16 cellular contexts compared by ENCODE assay signal in the genomic region with DNA sequence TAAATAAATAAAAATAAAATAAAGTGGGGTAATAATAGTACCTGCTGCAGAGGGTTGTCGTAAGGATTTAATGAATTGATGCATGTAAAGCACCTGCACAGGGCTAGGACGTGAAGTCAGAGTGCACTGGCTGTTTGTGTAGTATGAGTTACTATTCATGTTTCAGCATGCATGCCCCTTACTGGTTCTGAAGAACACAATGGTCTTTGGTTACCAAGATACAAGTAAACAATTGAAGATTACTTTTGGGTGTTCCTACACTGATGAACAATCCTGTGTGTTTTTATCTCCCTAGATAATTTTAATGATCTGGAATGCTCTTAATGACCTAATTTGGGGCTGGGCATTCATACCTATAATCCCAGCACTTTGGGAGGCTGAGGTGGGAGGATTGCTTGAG.
"Had no signal": no experiment of that assay in that cellular context is flagged by ENCODE, and none has a peak within 500 bp of the region (broad histone marks: within the 10 kb centered on the region; RNA-seq: fewer than 3 reads in every experiment).

No MANE protein-coding gene starts in this region.

- ATAC-seq: activated CD8-positive, alpha-beta memory T cell treated with anti-CD3 and anti-CD28 coated beads, Interleukin-2, amount 10 ng/mL, durations not matched to agents 7 days and 5 days; heart right ventricle; naive thymus-derived CD4-positive, alpha-beta T cell; stimulated activated naive CD8-positive, alpha-beta T cell treated with anti-CD3 and anti-CD28 coated beads, Interleukin-15, Interleukin-2, amounts not matched to agents 100 U/mL and 50 U/mL, for 24 hours; WTC11 had no signal

- H3K4me2 ChIP-seq: neural progenitor cell had no signal

- H3K36me3 ChIP-seq: colonic mucosa, heart right ventricle, neural progenitor cell, transverse colon, vagina had no signal

- H3K36me3 Mint-ChIP-seq: activated CD8-positive, alpha-beta memory T cell treated with anti-CD3 and anti-CD28 coated beads, Interleukin-2, amount 10 ng/mL, durations not matched to agents 7 days and 5 days; activated naive CD8-positive, alpha-beta T cell treated with anti-CD3 and anti-CD28 coated beads for 36 hours had no signal

- H3K9ac ChIP-seq: neural progenitor cell had no signal

- H3K27ac Mint-ChIP-seq: activated CD4-positive, alpha-beta memory T cell treated with anti-CD3 and anti-CD28 coated beads, Interleukin-2, amount 10 ng/mL, durations not matched to agents 7 days and 5 days; activated CD8-positive, alpha-beta memory T cell treated with anti-CD3 and anti-CD28 coated beads, Interleukin-2, amount 10 ng/mL, durations not matched to agents 7 days and 5 days; activated naive CD8-positive, alpha-beta T cell treated with anti-CD3 and anti-CD28 coated beads for 36 hours; endodermal cell; naive thymus-derived CD4-positive, alpha-beta T cell; neural progenitor cell; progenitor cell of endocrine pancreas; WTC11 had no signal

- H3K27me3 Mint-ChIP-seq: activated CD4-positive, alpha-beta memory T cell treated with anti-CD3 and anti-CD28 coated beads, Interleukin-2, amount 10 ng/mL, durations not matched to agents 7 days and 5 days; activated CD8-positive, alpha-beta memory T cell treated with anti-CD3 and anti-CD28 coated beads, Interleukin-2, amount 10 ng/mL, durations not matched to agents 7 days and 5 days; activated naive CD8-positive, alpha-beta T cell treated with anti-CD3 and anti-CD28 coated beads for 36 hours; progenitor cell of endocrine pancreas had no signal

- H3K9me3 Mint-ChIP-seq: activated CD4-positive, alpha-beta memory T cell treated with anti-CD3 and anti-CD28 coated beads, Interleukin-2, amount 10 ng/mL, durations not matched to agents 7 days and 5 days; activated naive CD8-positive, alpha-beta T cell treated with anti-CD3 and anti-CD28 coated beads for 36 hours had no signal

- DNase-seq: activated CD4-positive, alpha-beta memory T cell treated with anti-CD3 and anti-CD28 coated beads, Interleukin-2, amount 10 ng/mL, durations not matched to agents 7 days and 5 days; activated CD4-positive, alpha-beta T cell treated with anti-CD3 and anti-CD28 coated beads for 4 hours; activated CD8-positive, alpha-beta memory T cell treated with anti-CD3 and anti-CD28 coated beads, Interleukin-2, amount 10 ng/mL, durations not matched to agents 7 days and 5 days; activated naive CD8-positive, alpha-beta T cell treated with anti-CD3 and anti-CD28 coated beads for 36 hours; amniotic stem cell; colonic mucosa; endodermal cell; heart right ventricle; mesenchymal stem cell; naive thymus-derived CD4-positive, alpha-beta T cell; stimulated activated naive CD8-positive, alpha-beta T cell treated with anti-CD3 and anti-CD28 coated beads, Interleukin-15, Interleukin-2, amounts not matched to agents 100 U/mL and 50 U/mL, for 24 hours; transverse colon had no signal

- H3K9me3 ChIP-seq: colonic mucosa, heart right ventricle, transverse colon, vagina had no signal

- H3K27me3 ChIP-seq: colonic mucosa, heart right ventricle, neural progenitor cell, transverse colon, vagina had no signal

- H3K27ac ChIP-seq: colonic mucosa, heart right ventricle, neural progenitor cell, transverse colon, vagina had no signal

- H2AFZ ChIP-seq: neural progenitor cell had no signal

- H3K4me3 Mint-ChIP-seq: activated CD4-positive, alpha-beta memory T cell treated with anti-CD3 and anti-CD28 coated beads, Interleukin-2, amount 10 ng/mL, durations not matched to agents 7 days and 5 days; activated CD8-positive, alpha-beta memory T cell treated with anti-CD3 and anti-CD28 coated beads, Interleukin-2, amount 10 ng/mL, durations not matched to agents 7 days and 5 days; activated naive CD8-positive, alpha-beta T cell treated with anti-CD3 and anti-CD28 coated beads for 36 hours; endodermal cell; naive thymus-derived CD4-positive, alpha-beta T cell; neural progenitor cell; WTC11 had no signal

- H3K4me3 ChIP-seq: colonic mucosa, heart right ventricle, neural progenitor cell, transverse colon, vagina had no signal
